ENCODE assay signal across 8 cellular contexts in the genomic region with DNA sequence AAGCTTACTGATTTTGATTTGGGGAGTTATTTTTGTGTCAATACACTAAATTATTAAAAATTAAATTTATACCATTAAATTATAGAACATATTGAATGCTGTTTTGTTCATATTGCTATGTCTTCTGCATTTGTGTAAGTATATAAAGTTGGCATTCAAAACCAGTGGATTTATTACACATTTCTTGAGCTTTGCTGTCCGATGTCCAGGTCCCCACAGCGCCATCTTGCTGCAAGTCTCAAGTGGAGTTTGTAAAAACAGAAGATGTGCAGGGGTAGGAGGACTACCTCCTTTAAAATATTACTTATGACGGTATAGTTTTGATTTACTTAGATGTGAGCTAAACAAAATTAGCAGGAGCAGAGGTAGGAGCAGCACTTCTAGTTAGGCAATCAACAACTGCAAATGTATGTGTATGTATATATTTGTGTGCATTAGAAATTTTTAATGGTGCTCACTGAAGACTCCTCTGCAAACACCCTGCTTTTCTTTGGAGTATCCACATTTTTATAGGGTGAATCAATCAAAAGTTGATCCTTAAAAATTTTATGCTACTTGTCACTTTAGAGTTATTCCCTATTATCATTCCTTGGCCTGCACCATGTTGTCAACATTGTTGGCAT. TPM values are rescaled to one million over a fixed set of nuclear protein-coding genes. Genes with fewer than 3 reads are reported as not detected.
DNase-seq lines count a peak whose midpoint lies in the region; ATAC-seq and TF ChIP-seq lines count a peak whose summit lies in the region.

No MANE protein-coding gene starts in this region.

- TF ChIP-seq CTCF in epithelial cell of esophagus (IDR thresholded peaks at IDR 0.05; ENCODE audit: insufficient read depth, low read depth, low read length, missing control alignments) = peak; percentile 72

- TF ChIP-seq EP300 in Ishikawa (IDR thresholded peaks at IDR 0.05; ENCODE audit: borderline replicate concordance) = no peak

- H3K4me3 Mint-ChIP-seq in activated CD4-positive, alpha-beta T cell treated with anti-CD3 and anti-CD28 coated beads, Interleukin-2, amount 10 ng/mL, durations not matched to agents 7 days and 5 days = no peak overlapping the region
- H3K4me3 Mint-ChIP-seq in naive B cell = no peak overlapping the region

- CTCF ChIA-PET in activated CD4-positive, alpha-beta T cell treated with anti-CD3 and anti-CD28 coated beads, Interleukin-2, amount 10 ng/mL, durations not matched to agents 7 days and 5 days (lab: Charles Lee) = interaction anchor here (0.5 to 1.2 kb wide), 4 partner anchors 14 to 309 kb away, joined by 3 to 4 read pairs (median 3); a partner anchor contains a TSS

- H3K27ac Mint-ChIP-seq in activated CD4-positive, alpha-beta T cell treated with anti-CD3 and anti-CD28 coated beads, Interleukin-2, amount 10 ng/mL, durations not matched to agents 7 days and 5 days = no peak overlapping the region
- no peak overlapping the region for H3K27ac Mint-ChIP-seq in naive B cell

- H3K9me3 Mint-ChIP-seq in activated CD4-positive, alpha-beta T cell treated with anti-CD3 and anti-CD28 coated beads, Interleukin-2, amount 10 ng/mL, durations not matched to agents 7 days and 5 days = no peaks in the 10 kb centered on the region
- H3K9me3 Mint-ChIP-seq in naive B cell = no peaks in the 10 kb centered on the region

- no peak overlapping the region for H3K4me3 ChIP-seq in epithelial cell of esophagus (ENCODE audit: low read length)

- peak; percentile 55 for TF ChIP-seq RAD21 in Ishikawa (IDR thresholded peaks at IDR 0.05; ENCODE audit: low read depth)

- POLR2A ChIA-PET in activated CD4-positive, alpha-beta T cell treated with anti-CD3 and anti-CD28 coated beads, Interleukin-2, amount 10 ng/mL, durations not matched to agents 7 days and 5 days (lab: Charles Lee) = no interaction called here

- H3K4me1 Mint-ChIP-seq in activated CD4-positive, alpha-beta T cell treated with anti-CD3 and anti-CD28 coated beads, Interleukin-2, amount 10 ng/mL, durations not matched to agents 7 days and 5 days = peaks cover 2% of the 10 kb centered on the region
- H3K4me1 Mint-ChIP-seq in naive B cell = peaks cover 18 to 33% (median 25%) of the 10 kb centered on the region in 3 donors

- peak in 1 of 2 donors; percentile 63 for ATAC-seq in naive B cell (ENCODE audit: low read depth in 2 of 2)
- no peak for ATAC-seq in GM21447 (IDR thresholded peaks at IDR 0.05; ENCODE audit: unreplicated experiment)
- ATAC-seq in HG02885 (IDR thresholded peaks at IDR 0.05; ENCODE audit: poor library complexity, unreplicated experiment) = no peak

- peak; percentile 16 for DNase-seq in COR-L47 (lab: John Stamatoyannopoulos, UW)
- DNase-seq in activated CD4-positive, alpha-beta T cell treated with anti-CD3 and anti-CD28 coated beads, Interleukin-2, amount 10 ng/mL, durations not matched to agents 7 days and 5 days = peak; percentile 51
- DNase-seq in epithelial cell of esophagus (ENCODE audit: low read depth) = peak; percentile 70
- DNase-seq in naive B cell = peak; percentile 34
- DNase-seq in cerebellum (ENCODE audit: low spot score) = no peak

- peaks cover 5% of the 10 kb centered on the region for H3K36me3 Mint-ChIP-seq in activated CD4-positive, alpha-beta T cell treated with anti-CD3 and anti-CD28 coated beads, Interleukin-2, amount 10 ng/mL, durations not matched to agents 7 days and 5 days (ENCODE audit: low read depth)
- no peaks in the 10 kb centered on the region for H3K36me3 Mint-ChIP-seq in naive B cell

- no peaks in the 10 kb centered on the region for H3K27me3 Mint-ChIP-seq in activated CD4-positive, alpha-beta T cell treated with anti-CD3 and anti-CD28 coated beads, Interleukin-2, amount 10 ng/mL, durations not matched to agents 7 days and 5 days
- H3K27me3 Mint-ChIP-seq in naive B cell = no peaks in the 10 kb centered on the region

TF ChIP-seq in Ishikawa, 13 proteins besides CTCF, POLR2A, EP300 and RAD21:
- TF ChIP-seq EGR1 (IDR thresholded peaks at IDR 0.05) (no peak), TAF1 (IDR thresholded peaks at IDR 0.05; ENCODE audit: low read depth) (no peak), TEAD4 (IDR thresholded peaks at IDR 0.05) (no peak), TCF12 (IDR thresholded peaks at IDR 0.05; ENCODE audit: low read depth) (no peak), FOXM1 (IDR thresholded peaks at IDR 0.05; ENCODE audit: borderline replicate concordance, low read depth) (no peak), CREB1 (IDR thresholded peaks at IDR 0.05; ENCODE audit: low read depth) (no peak), YY1 (IDR thresholded peaks at IDR 0.05; ENCODE audit: low read depth) (no peak), NFIC (IDR thresholded peaks at IDR 0.05) (no peak), ZBTB7A (IDR thresholded peaks at IDR 0.05; ENCODE audit: low read depth) (no peak)
- TF ChIP-seq, protein P1, sequence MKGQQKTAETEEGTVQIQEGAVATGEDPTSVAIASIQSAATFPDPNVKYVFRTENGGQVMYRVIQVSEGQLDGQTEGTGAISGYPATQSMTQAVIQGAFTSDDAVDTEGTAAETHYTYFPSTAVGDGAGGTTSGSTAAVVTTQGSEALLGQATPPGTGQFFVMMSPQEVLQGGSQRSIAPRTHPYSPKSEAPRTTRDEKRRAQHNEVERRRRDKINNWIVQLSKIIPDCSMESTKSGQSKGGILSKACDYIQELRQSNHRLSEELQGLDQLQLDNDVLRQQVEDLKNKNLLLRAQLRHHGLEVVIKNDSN (IDR thresholded peaks at IDR 0.05) = no peak
- TF ChIP-seq, protein P2, sequence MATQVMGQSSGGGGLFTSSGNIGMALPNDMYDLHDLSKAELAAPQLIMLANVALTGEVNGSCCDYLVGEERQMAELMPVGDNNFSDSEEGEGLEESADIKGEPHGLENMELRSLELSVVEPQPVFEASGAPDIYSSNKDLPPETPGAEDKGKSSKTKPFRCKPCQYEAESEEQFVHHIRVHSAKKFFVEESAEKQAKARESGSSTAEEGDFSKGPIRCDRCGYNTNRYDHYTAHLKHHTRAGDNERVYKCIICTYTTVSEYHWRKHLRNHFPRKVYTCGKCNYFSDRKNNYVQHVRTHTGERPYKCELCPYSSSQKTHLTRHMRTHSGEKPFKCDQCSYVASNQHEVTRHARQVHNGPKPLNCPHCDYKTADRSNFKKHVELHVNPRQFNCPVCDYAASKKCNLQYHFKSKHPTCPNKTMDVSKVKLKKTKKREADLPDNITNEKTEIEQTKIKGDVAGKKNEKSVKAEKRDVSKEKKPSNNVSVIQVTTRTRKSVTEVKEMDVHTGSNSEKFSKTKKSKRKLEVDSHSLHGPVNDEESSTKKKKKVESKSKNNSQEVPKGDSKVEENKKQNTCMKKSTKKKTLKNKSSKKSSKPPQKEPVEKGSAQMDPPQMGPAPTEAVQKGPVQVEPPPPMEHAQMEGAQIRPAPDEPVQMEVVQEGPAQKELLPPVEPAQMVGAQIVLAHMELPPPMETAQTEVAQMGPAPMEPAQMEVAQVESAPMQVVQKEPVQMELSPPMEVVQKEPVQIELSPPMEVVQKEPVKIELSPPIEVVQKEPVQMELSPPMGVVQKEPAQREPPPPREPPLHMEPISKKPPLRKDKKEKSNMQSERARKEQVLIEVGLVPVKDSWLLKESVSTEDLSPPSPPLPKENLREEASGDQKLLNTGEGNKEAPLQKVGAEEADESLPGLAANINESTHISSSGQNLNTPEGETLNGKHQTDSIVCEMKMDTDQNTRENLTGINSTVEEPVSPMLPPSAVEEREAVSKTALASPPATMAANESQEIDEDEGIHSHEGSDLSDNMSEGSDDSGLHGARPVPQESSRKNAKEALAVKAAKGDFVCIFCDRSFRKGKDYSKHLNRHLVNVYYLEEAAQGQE (IDR thresholded peaks at IDR 0.05; ENCODE audit: low read depth) = no peak

RNA-seq across cellular contexts. Expression of a gene that starts 37.4 kb away (rescaled TPM):
- total RNA-seq in activated CD4-positive, alpha-beta T cell treated with anti-CD3 and anti-CD28 coated beads, Interleukin-2, amount 10 ng/mL, durations not matched to agents 7 days and 5 days = 10 to 100 TPM; 13.9 to 14.0 TPM
- polyA plus RNA-seq in naive B cell (ENCODE audit: low read depth in 6 of 6) = 1 to 10 TPM in 5 of 6 donors, not detected in 1; 4.8 to 8.8 (median 6.0) TPM
- 110 TPM for total RNA-seq in cerebellum
